9 cellular contexts compared by ENCODE assay signal in genomic region chr4:145099653-145100052, GRCh38. TPM values are rescaled to one million over a fixed set of nuclear protein-coding genes. Genes with fewer than 3 reads are reported as not detected.
DNase-seq lines count a peak whose midpoint lies in the region; FAIRE-seq and TF ChIP-seq lines count a peak whose summit lies in the region.
"Had no signal": no experiment of that assay in that cellular context is flagged by ENCODE, and none has a peak within 500 bp of the region (broad histone marks: within the 10 kb centered on the region; RNA-seq: fewer than 3 reads in every experiment).

No MANE protein-coding gene starts in this region.

- H3K79me2 ChIP-seq in DOHH2 (ENCODE audit: control insufficient read depth, low read length), result peaks cover 97% of the 10 kb centered on the region
- peaks cover 70% of the 10 kb centered on the region for H3K79me2 ChIP-seq in neural cell (replicated peaks; ENCODE audit: insufficient read depth, low read length)

- peaks cover 3% of the 10 kb centered on the region for H4K20me1 ChIP-seq in DOHH2 (ENCODE audit: control insufficient read depth, insufficient read depth, low read depth, low read length)
- no peaks in the 10 kb centered on the region for H4K20me1 ChIP-seq in neural cell (ENCODE audit: insufficient read depth)

- H3F3A ChIP-seq in DOHH2 (ENCODE audit: control insufficient read depth, insufficient read depth) (no peaks in the 10 kb centered on the region), neural cell (ENCODE audit: insufficient read depth, low read length, poor library complexity, severe bottlenecking) (peaks cover 6% of the 10 kb centered on the region)

- H3K9ac ChIP-seq in neural cell (ENCODE audit: low read length), result peak overlapping the region; percentile 83

- peaks cover 52% of the 10 kb centered on the region for H3K4me1 ChIP-seq in DOHH2 (ENCODE audit: control insufficient read depth, low read length)

- no peaks in the 10 kb centered on the region for H3K27me3 ChIP-seq in DOHH2 (ENCODE audit: control insufficient read depth, low read length)
- no peaks in the 10 kb centered on the region for H3K27me3 ChIP-seq in MG63
- no peaks in the 10 kb centered on the region for H3K27me3 ChIP-seq in bronchial epithelial cell (ENCODE audit: control insufficient read depth, insufficient read depth, low read length)
- H3K27me3 ChIP-seq in neural cell (ENCODE audit: insufficient read depth, low read depth, low read length), result no peaks in the 10 kb centered on the region

- no peak for FAIRE-seq in bronchial epithelial cell (lab: Jason Lieb, UNC)

- no peak for DNase-seq in MG63
- DNase-seq in bronchial epithelial cell (ENCODE audit: low read depth), result peak; percentile 17
- no peak for DNase-seq in epidermal melanocyte (ENCODE audit: insufficient read length, low spot score)
- no peak for DNase-seq in NCI-H2171 treated with DMSO at 0.1 percent for 48 hours (lab: John Stamatoyannopoulos, UW)
- DNase-seq in C1 segment of cervical spinal cord (lab: John Stamatoyannopoulos, UW), result no peak
- no peak for DNase-seq in NCI-H510A treated with DMSO at 0.1 percent for 48 hours (lab: John Stamatoyannopoulos, UW)

- no peak for TF ChIP-seq EP300 in neural cell (conservative IDR thresholded peaks at IDR 0.05; ENCODE audit: poor library complexity, severe bottlenecking)

- H3K4me3 ChIP-seq in DOHH2 (ENCODE audit: low read length) (peak overlapping the region; percentile 98), MG63 (peak overlapping the region; percentile 91), bronchial epithelial cell (ENCODE audit: low read depth, low read length) (peak overlapping the region; percentile 59), neural cell (ENCODE audit: low read length) (peak overlapping the region; percentile 87)
- H3K4me3 ChIP-seq: lung had no signal

- peak overlapping the region; percentile 74 for H3K4me2 ChIP-seq in DOHH2 (ENCODE audit: low read length)
- H3K4me2 ChIP-seq in neural cell (ENCODE audit: low read length), result peak overlapping the region; percentile 83

- no peak overlapping the region for H2AFZ ChIP-seq in neural cell (ENCODE audit: low read depth, low read length)

- H3K9me2 ChIP-seq in DOHH2 (replicated peaks; ENCODE audit: control insufficient read depth, low read length) (no peaks in the 10 kb centered on the region), neural cell (ENCODE audit: insufficient read depth, low read length) (no peaks in the 10 kb centered on the region)

- H3K27ac ChIP-seq in DOHH2 (ENCODE audit: low read depth, low read length) (peak overlapping the region; percentile 48; the same call in 1 of the 2 replicates), neural cell (ENCODE audit: low read length) (no peak overlapping the region)

- no peak for TF ChIP-seq RAD21 in neural cell (conservative IDR thresholded peaks at IDR 0.05)

- H3K36me3 ChIP-seq in DOHH2 (ENCODE audit: control insufficient read depth, low read length) (peaks cover 69% of the 10 kb centered on the region), MG63 (peaks cover 32% of the 10 kb centered on the region), bronchial epithelial cell (ENCODE audit: control insufficient read depth, insufficient read depth, low read length) (peaks cover 4% of the 10 kb centered on the region), neural cell (ENCODE audit: insufficient read depth, low read length) (no peaks in the 10 kb centered on the region)

- H3K9me3 ChIP-seq in DOHH2 (ENCODE audit: control insufficient read depth, insufficient read depth, low read length), result no peaks in the 10 kb centered on the region
- H3K9me3 ChIP-seq in MG63, result no peaks in the 10 kb centered on the region
- H3K9me3 ChIP-seq in neural cell (ENCODE audit: low read length), result no peaks in the 10 kb centered on the region

- TF ChIP-seq CTCF in DOHH2 (IDR thresholded peaks at IDR 0.05; ENCODE audit: low read depth, low read length, poor library complexity, severe bottlenecking) (no peak), bronchial epithelial cell (IDR thresholded peaks at IDR 0.05; ENCODE audit: insufficient read depth, low read length, severe bottlenecking) (no peak), neural cell (IDR thresholded peaks at IDR 0.05; ENCODE audit: poor library complexity, severe bottlenecking) (no peak)

TF ChIP-seq in neural cell, 6 proteins besides CTCF, POLR2A, EP300 and RAD21:
- no peak for TF ChIP-seq TAF1 (IDR thresholded peaks at IDR 0.05; ENCODE audit: low read depth)
- no peak for TF ChIP-seq REST (IDR thresholded peaks at IDR 0.05; ENCODE audit: borderline replicate concordance)
- TF ChIP-seq EZH2 (IDR thresholded peaks at IDR 0.05; ENCODE audit: borderline replicate concordance, insufficient read depth, low read length, poor library complexity, severe bottlenecking), result no peak
- TF ChIP-seq POLR2AphosphoS5 (IDR thresholded peaks at IDR 0.05), result no peak
- TF ChIP-seq MXI1 (conservative IDR thresholded peaks at IDR 0.05; ENCODE audit: poor library complexity, severe bottlenecking), result no peak
- TF ChIP-seq SMC3 (conservative IDR thresholded peaks at IDR 0.05; ENCODE audit: poor library complexity), result no peak

RNA-seq across cellular contexts. Expression of gene ABCE1, which starts 1.5 kb away (rescaled TPM):
- total RNA-seq in MG63 (2014; rRNA removed; shearing (Covaris generic); ENCODE audit: low replicate concordance), result 84.7 and 137 TPM in 2 replicates
- total RNA-seq in bronchial epithelial cell, result 96.0 and 186 TPM in 2 replicates
- polyA plus RNA-seq in neural cell, result 90.6 and 96.9 TPM in 2 replicates
- polyA minus RNA-seq in neural cell, result 120 and 126 TPM in 2 replicates

RNA-seq across cellular contexts. Expression of gene ANAPC10, which starts 1.7 kb away (rescaled TPM):
- total RNA-seq in MG63 (2014; rRNA removed; shearing (Covaris generic); ENCODE audit: low replicate concordance), result 44.1 and 86.7 TPM in 2 replicates
- 27.1 and 27.4 TPM in 2 replicates for total RNA-seq in bronchial epithelial cell
- 35.3 and 37.7 TPM in 2 replicates for polyA plus RNA-seq in neural cell
- polyA minus RNA-seq in neural cell, result 58.4 and 60.0 TPM in 2 replicates
